18 cellular contexts compared by ENCODE assay signal in the genomic region with DNA sequence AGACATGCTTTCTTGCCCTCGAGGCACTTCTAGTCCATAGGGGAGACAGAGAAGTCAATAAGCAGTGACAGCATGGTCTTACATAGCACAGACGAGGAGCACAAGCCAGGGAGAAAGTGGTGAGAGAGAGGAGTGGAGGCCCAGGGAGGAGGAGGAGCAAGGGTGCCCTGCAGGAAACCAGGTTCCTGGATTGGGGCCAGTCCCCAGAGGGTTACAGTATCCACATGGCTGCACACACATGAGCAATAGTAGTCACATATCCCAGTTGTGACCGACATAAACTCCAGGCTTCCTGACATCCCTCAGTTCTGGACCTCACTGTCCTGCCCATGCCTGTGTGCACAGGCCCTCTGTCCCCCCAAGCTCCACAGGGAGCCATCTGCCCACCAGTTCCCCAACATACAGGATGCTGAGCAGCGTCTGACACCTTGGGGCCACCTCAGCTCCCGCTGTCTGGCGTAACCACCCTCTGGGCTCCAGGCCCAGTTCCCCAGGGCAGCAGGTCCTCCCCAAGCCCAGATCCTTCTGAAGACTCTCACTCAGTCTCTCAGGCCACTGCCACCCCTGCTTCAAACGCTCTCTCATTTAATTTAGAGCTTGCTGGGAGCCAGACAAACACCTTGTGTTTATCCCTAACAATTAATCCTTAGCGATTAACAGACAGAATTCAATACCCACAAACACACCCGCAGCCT. TPM values are rescaled to one million over a fixed set of nuclear protein-coding genes. Genes with fewer than 3 reads are reported as not detected.
DNase-seq lines count a peak whose midpoint lies in the region; ATAC-seq and TF ChIP-seq lines count a peak whose summit lies in the region.
"Had no signal": no experiment of that assay in that cellular context is flagged by ENCODE, and none has a peak within 500 bp of the region (broad histone marks: within the 10 kb centered on the region; RNA-seq: fewer than 3 reads in every experiment).

No MANE protein-coding gene starts in this region.

- no peak overlapping the region for H3K27ac ChIP-seq in BLaER1 treated with 17β-estradiol and CSF1 and Interleukin-3, amounts not matched to agents 10 nM and 100 nM
- H3K27ac ChIP-seq in right cardiac atrium (ENCODE audit: low read length): no peak overlapping the region
- H3K27ac ChIP-seq: heart right ventricle, sigmoid colon, stomach had no signal

- H4K20me1 ChIP-seq in BLaER1 treated with 17β-estradiol and CSF1 and Interleukin-3, amounts not matched to agents 10 nM and 100 nM: no peaks in the 10 kb centered on the region; a peak in 1 of 22 replicates

- H3K9ac ChIP-seq in BLaER1 treated with 17β-estradiol and CSF1 and Interleukin-3, amounts not matched to agents 10 nM and 100 nM: no peak overlapping the region

- no peak for ATAC-seq in GM21390 (IDR thresholded peaks at IDR 0.05; ENCODE audit: unreplicated experiment)
- ATAC-seq in right cardiac atrium: no peak
- no peak for ATAC-seq in GM21619 (IDR thresholded peaks at IDR 0.05; ENCODE audit: unreplicated experiment)
- ATAC-seq: activated CD8-positive, alpha-beta memory T cell treated with anti-CD3 and anti-CD28 coated beads, Interleukin-2, amount 10 ng/mL, durations not matched to agents 7 days and 5 days; natural killer cell treated with Interleukin-12 subunit alpha and Interleukin-12 subunit beta and Interleukin-15 and Interleukin-18, amount 100 ng/mL, for 72 hours had no signal

- H3K36me3 ChIP-seq in BLaER1 treated with 17β-estradiol and CSF1 and Interleukin-3, amounts not matched to agents 10 nM and 100 nM: no peaks in the 10 kb centered on the region
- H3K36me3 ChIP-seq: heart right ventricle, sigmoid colon had no signal

- no peak overlapping the region for H3K4me3 ChIP-seq in BLaER1 treated with 17β-estradiol and CSF1 and Interleukin-3, amounts not matched to agents 10 nM and 100 nM
- H3K4me3 ChIP-seq in epithelial cell of esophagus (ENCODE audit: low read length) (no peak overlapping the region), right cardiac atrium (ENCODE audit: low read length) (no peak overlapping the region)
- H3K4me3 ChIP-seq: heart right ventricle, sigmoid colon, stomach had no signal

- H3K4me1 ChIP-seq in BLaER1 treated with 17β-estradiol and CSF1 and Interleukin-3, amounts not matched to agents 10 nM and 100 nM: peaks cover 7 to 21% (median 15%) of the 10 kb centered on the region in 10 experiments
- no peaks in the 10 kb centered on the region for H3K4me1 ChIP-seq in right cardiac atrium (ENCODE audit: control insufficient read depth, insufficient read depth, low read length)
- H3K4me1 ChIP-seq: heart right ventricle, sigmoid colon, stomach had no signal

- no peaks in the 10 kb centered on the region for H3K27me3 ChIP-seq in BLaER1 treated with 17β-estradiol and CSF1 and Interleukin-3, amounts not matched to agents 10 nM and 100 nM
- no peaks in the 10 kb centered on the region for H3K27me3 ChIP-seq in right cardiac atrium (ENCODE audit: control insufficient read depth, insufficient read depth)
- H3K27me3 ChIP-seq: heart right ventricle, sigmoid colon had no signal

- no peak for TF ChIP-seq CTCF in epithelial cell of esophagus (IDR thresholded peaks at IDR 0.05; ENCODE audit: insufficient read depth, low read depth, low read length, missing control alignments)

- H3K4me2 ChIP-seq in BLaER1 treated with 17β-estradiol and CSF1 and Interleukin-3, amounts not matched to agents 10 nM and 100 nM: peak overlapping the region; percentile 0 to 72 (median 58); a peak in 19 of 22 replicates

- peak; percentile 39 for DNase-seq in Daoy (ENCODE audit: low read depth)
- peak; percentile 65 for DNase-seq in NCI-H345 (lab: John Stamatoyannopoulos, UW)
- DNase-seq in epithelial cell of esophagus (ENCODE audit: low read depth): peak; percentile 16
- DNase-seq in HCEC 1CT: no peak
- DNase-seq in right cardiac atrium: no peak
- DNase-seq: activated CD8-positive, alpha-beta memory T cell treated with anti-CD3 and anti-CD28 coated beads, Interleukin-2, amount 10 ng/mL, durations not matched to agents 7 days and 5 days; C1 segment of cervical spinal cord; erythroblast; heart right ventricle; IMR-90; SHP77 treated with DMSO at 0.1 percent for 48 hours; sigmoid colon; stomach had no signal

- 82% methylated on average over 9 of the region's 9 CpGs for WGBS in right cardiac atrium

- intact Hi-C loops in right cardiac atrium (cut with DNase I): no loop called here

- H3K9me3 ChIP-seq in BLaER1 treated with 17β-estradiol and CSF1 and Interleukin-3, amounts not matched to agents 10 nM and 100 nM (replicated peaks in 1 of 11): peaks cover 0 to 11% (median 0%) of the 10 kb centered on the region in 11 experiments; a peak in 6 of 22 replicates
- no peaks in the 10 kb centered on the region for H3K9me3 ChIP-seq in right cardiac atrium (ENCODE audit: control insufficient read depth, low read length)

RNA-seq across cellular contexts. Expression of gene DSCAML1, which starts 53.7 kb away (rescaled TPM):
- total RNA-seq in Daoy (2014; rRNA removed; shearing (Covaris generic)): not detected in 2 replicates
- total RNA-seq in right cardiac atrium: 1 to 10 TPM in 2 of 4 donors, under 1 TPM in 2; 0.45 to 1.4 (median 1.1) TPM
- polyA plus RNA-seq in right cardiac atrium: 0.70 TPM
- total RNA-seq: chondrocyte, IMR-90 had no signal
- polyA plus RNA-seq: IMR-90 had no signal

Comparison
In these comparisons a context has a peak if more than half of its experiments do, and no peak if none do; other contexts are left out.
1. DNase-seq: peak in Daoy (single experiment), NCI-H345 (single experiment) and epithelial cell of esophagus (single experiment); none in HCEC 1CT (single experiment) and right cardiac atrium (0 of 3).